Comparison of ENCODE assay signal across 1 cellular context in the genomic region with DNA sequence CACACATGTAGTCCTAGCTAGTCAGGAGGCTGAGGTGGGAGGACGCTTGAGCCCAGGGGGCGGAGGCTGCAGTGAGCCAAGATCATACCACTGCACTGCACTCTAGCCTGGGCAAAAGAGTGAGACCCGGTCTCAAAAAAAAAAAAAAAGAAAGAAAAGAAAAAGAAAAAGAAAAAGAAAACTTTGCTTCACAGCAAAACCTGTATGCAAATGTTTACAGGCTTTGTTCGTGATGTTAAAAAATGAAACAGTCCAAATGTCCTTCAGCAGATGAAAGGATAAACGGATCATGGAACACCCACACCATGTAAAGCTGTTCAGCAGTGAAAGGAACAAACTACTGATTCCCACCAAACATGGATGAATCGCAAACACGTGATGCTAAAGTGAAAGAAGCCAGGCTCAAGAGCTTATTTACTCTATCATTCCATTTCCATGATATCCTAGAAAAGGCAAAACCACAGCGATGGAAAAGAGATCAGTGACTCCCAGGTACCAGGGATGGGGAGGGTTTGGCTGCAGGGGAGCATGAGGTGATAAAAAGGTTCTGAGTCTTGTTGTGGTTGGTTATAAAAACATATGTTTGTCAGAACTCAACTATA.
A peak's percentile ranks its signal among the peaks of the same experiment; 100 is the strongest.
TF ChIP-seq lines count a peak whose summit lies in the region.

No MANE protein-coding gene starts in this region.

TF ChIP-seq in IMR-90, 13 proteins besides CTCF, POLR2A, EP300 and RAD21:
- TF ChIP-seq FOS (IDR thresholded peaks at IDR 0.05; ENCODE audit: low read depth, low read length) = peak; percentile 70
- TF ChIP-seq MXI1 (IDR thresholded peaks at IDR 0.05; ENCODE audit: borderline replicate concordance, low read depth, low read length) = 0 out of 2 replicates have a peak, but pooled peaks have one; percentile 21
- peak; percentile 87 for TF ChIP-seq BHLHE40 (IDR thresholded peaks at IDR 0.05; ENCODE audit: low read depth, low read length)
- TF ChIP-seq RFX5 (IDR thresholded peaks at IDR 0.05; ENCODE audit: low read depth, low read length) = no peak
- TF ChIP-seq, protein P1, sequence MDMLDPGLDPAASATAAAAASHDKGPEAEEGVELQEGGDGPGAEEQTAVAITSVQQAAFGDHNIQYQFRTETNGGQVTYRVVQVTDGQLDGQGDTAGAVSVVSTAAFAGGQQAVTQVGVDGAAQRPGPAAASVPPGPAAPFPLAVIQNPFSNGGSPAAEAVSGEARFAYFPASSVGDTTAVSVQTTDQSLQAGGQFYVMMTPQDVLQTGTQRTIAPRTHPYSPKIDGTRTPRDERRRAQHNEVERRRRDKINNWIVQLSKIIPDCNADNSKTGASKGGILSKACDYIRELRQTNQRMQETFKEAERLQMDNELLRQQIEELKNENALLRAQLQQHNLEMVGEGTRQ (IDR thresholded peaks at IDR 0.05; ENCODE audit: low read depth, low read length) = peak; percentile 92
- TF ChIP-seq RCOR1 (IDR thresholded peaks at IDR 0.05; ENCODE audit: insufficient replicate concordance, low read length) = no peak
- TF ChIP-seq MAFK (IDR thresholded peaks at IDR 0.05; ENCODE audit: low read depth, low read length) = no peak
- TF ChIP-seq CEBPB (IDR thresholded peaks at IDR 0.05; ENCODE audit: low read depth, low read length) = no peak
- peak; percentile 42; the same call in 1 of the 2 replicates for TF ChIP-seq MAZ (IDR thresholded peaks at IDR 0.05; ENCODE audit: borderline replicate concordance, low read depth, low read length)
